8 cellular contexts compared by ENCODE assay signal in the genomic region with DNA sequence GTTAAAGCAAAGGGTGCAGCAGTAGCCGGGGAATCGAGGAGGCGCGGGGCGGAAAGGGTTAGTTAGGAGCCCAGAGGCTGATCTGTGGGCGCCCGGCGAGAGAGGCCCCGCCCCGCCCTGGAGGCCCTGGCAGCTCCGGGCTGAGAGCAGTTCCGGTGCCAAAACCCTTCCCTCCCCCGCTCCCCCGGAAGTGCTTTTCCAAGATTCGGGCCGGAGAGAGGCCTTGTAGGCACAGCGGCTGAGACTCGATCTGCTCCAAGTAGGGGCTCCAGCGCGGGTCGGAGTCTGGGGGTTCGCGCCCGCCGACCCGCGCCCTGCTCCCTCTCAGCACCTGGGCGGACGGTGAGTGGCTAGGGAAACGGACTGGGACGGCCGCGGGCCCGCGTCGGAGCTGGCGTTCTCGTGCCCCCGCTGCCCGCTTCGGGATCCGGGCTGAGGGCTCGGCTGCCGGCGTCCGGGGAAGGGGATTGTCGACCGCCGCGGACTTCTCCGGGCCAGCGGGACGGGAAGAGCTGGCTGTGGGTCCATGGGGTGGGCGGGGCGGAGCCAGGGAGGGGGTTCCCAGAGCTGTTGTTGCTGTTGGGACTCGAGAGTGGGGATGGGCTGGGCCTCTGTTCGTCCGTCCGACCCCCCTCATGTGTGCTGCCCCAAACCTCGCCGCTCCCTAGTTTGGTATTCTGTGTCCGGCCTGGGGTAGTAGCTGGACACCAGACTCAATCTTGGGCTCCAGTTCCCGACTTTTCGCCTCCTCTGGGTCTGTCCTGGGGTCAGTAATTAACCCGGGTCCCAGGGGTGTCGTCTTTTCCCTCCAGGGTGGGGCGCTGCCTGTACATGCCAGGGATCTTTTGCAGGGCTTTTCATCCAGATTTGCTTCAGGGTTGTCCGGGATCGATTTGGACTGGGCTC. TPM values are rescaled to one million over a fixed set of nuclear protein-coding genes. Genes with fewer than 3 reads are reported as not detected.
DNase-seq lines count a peak whose midpoint lies in the region; TF ChIP-seq lines count a peak whose summit lies in the region.

A gene with protein sequence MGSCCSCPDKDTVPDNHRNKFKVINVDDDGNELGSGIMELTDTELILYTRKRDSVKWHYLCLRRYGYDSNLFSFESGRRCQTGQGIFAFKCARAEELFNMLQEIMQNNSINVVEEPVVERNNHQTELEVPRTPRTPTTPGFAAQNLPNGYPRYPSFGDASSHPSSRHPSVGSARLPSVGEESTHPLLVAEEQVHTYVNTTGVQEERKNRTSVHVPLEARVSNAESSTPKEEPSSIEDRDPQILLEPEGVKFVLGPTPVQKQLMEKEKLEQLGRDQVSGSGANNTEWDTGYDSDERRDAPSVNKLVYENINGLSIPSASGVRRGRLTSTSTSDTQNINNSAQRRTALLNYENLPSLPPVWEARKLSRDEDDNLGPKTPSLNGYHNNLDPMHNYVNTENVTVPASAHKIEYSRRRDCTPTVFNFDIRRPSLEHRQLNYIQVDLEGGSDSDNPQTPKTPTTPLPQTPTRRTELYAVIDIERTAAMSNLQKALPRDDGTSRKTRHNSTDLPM (plus strand): TSS at position 200 of the 906 bp plus-strand sequence. CDS start 98,643 bp downstream, outside the sequence.

- peaks cover 51% of the 10 kb centered on the region for H3K4me1 Mint-ChIP-seq in neural progenitor cell

- no peaks in the 10 kb centered on the region for H3K9me3 Mint-ChIP-seq in neural progenitor cell

- DNase-seq in G401 (ENCODE audit: low spot score) (peak; percentile 95), H7 (peak; percentile 95), activated gamma-delta T cell (lab: John Stamatoyannopoulos, UW) (peak; percentile 52), foreskin fibroblast (peak; percentile 89 to 95), neural progenitor cell (ENCODE audit: low spot score) (peak; percentile 96), stromal cell of bone marrow (ENCODE audit: low read depth) (peak; percentile 82)

- peak within 1 kb of the TSS; percentile 98 for H3K27ac Mint-ChIP-seq in neural progenitor cell

- H3K27me3 ChIP-seq in H7 (ENCODE audit: control insufficient read depth, insufficient read depth, low read length), result no peaks in the 10 kb centered on the region
- no peaks in the 10 kb centered on the region for H3K27me3 ChIP-seq in Loucy (ENCODE audit: insufficient read depth, low read length, poor library complexity, severe bottlenecking)
- no peaks in the 10 kb centered on the region for H3K27me3 ChIP-seq in neural progenitor cell

- peaks cover 5% of the 10 kb centered on the region for H3K36me3 Mint-ChIP-seq in neural progenitor cell

- H3K4me2 ChIP-seq in Loucy (ENCODE audit: low read depth, low read length, poor library complexity, severe bottlenecking) (peak within 1 kb of the TSS; percentile 89), neural progenitor cell (peak within 1 kb of the TSS; percentile 94)

- peak within 1 kb of the TSS; percentile 99 for H3K4me3 Mint-ChIP-seq in neural progenitor cell

- H3K9me3 ChIP-seq in Loucy (ENCODE audit: insufficient read depth, low read depth, low read length), result no peaks in the 10 kb centered on the region
- H3K9me3 ChIP-seq in neural progenitor cell (ENCODE audit: low read depth), result no peaks in the 10 kb centered on the region

- peaks cover 47% of the 10 kb centered on the region for H3K4me1 ChIP-seq in Loucy (ENCODE audit: insufficient read depth, low read length, poor library complexity, severe bottlenecking)
- H3K4me1 ChIP-seq in neural progenitor cell, result peaks cover 61% of the 10 kb centered on the region

- H3K9ac ChIP-seq in Loucy (ENCODE audit: low read depth, low read length, poor library complexity, severe bottlenecking) (peak within 1 kb of the TSS; percentile 93), neural progenitor cell (peak within 1 kb of the TSS; percentile 91)

- H3K9me2 ChIP-seq in Loucy (replicated peaks; ENCODE audit: low read depth, low read length), result no peaks in the 10 kb centered on the region

- H2AFZ ChIP-seq in Loucy (ENCODE audit: low read length) (peak within 1 kb of the TSS; percentile 95), neural progenitor cell (replicated peaks) (peak within 1 kb of the TSS; percentile 85)

- in situ Hi-C loops in G401 (cut with HindIII; ENCODE audit: low sequenced_read_pairs), result no loop called here

- H3F3A ChIP-seq in Loucy (ENCODE audit: low read depth), result no peaks in the 10 kb centered on the region
- H3F3A ChIP-seq in neural progenitor cell (ENCODE audit: low read depth), result peaks cover 70% of the 10 kb centered on the region

- peak within 1 kb of the TSS; percentile 96 for H3K27ac ChIP-seq in neural progenitor cell

- H3K79me2 ChIP-seq in Loucy (ENCODE audit: insufficient read depth, low read length), result peaks cover 53% of the 10 kb centered on the region
- peaks cover 52% of the 10 kb centered on the region for H3K79me2 ChIP-seq in neural progenitor cell (ENCODE audit: low read depth)

- peaks cover 7% of the 10 kb centered on the region for H3K27me3 Mint-ChIP-seq in neural progenitor cell (ENCODE audit: insufficient read depth, low read depth)

- TF ChIP-seq POLR2A in Raji (IDR thresholded peaks at IDR 0.05; ENCODE audit: insufficient read depth, low read depth, low read length), result peak; percentile 77

- H3K4me3 ChIP-seq in H7 (ENCODE audit: insufficient read depth, low read depth, low read length) (peak within 1 kb of the TSS; percentile 95), Loucy (ENCODE audit: low read length, poor library complexity, severe bottlenecking) (peak within 1 kb of the TSS; percentile 88), foreskin fibroblast (ENCODE audit: low read depth in 1 of 2, low read length in 2 of 2) (peak within 1 kb of the TSS; percentile 76 to 83), neural progenitor cell (peak within 1 kb of the TSS; percentile 74)

- peaks cover 45% of the 10 kb centered on the region for H4K20me1 ChIP-seq in Loucy (ENCODE audit: insufficient read depth, low read length, poor library complexity, severe bottlenecking)
- peaks cover 46% of the 10 kb centered on the region for H4K20me1 ChIP-seq in neural progenitor cell (ENCODE audit: low read depth)

- TF ChIP-seq CTCF in Loucy (conservative IDR thresholded peaks at IDR 0.05; ENCODE audit: low read length), result peak; percentile 48
- peak; percentile 41 for TF ChIP-seq CTCF in foreskin fibroblast (IDR thresholded peaks at IDR 0.05; ENCODE audit: low read depth, low read length)
- TF ChIP-seq CTCF in neural progenitor cell (IDR thresholded peaks at IDR 0.05), result peak; percentile 47

- H3K36me3 ChIP-seq in H7 (replicated peaks; ENCODE audit: control insufficient read depth, insufficient read depth, low read length) (no peaks in the 10 kb centered on the region), Loucy (ENCODE audit: insufficient read depth, low read length) (no peaks in the 10 kb centered on the region), neural progenitor cell (no peaks in the 10 kb centered on the region)

RNA-seq across cellular contexts. Expression of the gene that starts here (rescaled TPM):
- total RNA-seq in G401 (2014; rRNA removed; shearing (Covaris generic)), result 14.2 and 20.6 TPM in 2 replicates
- total RNA-seq in H7 (2014; rRNA removed; shearing (Covaris generic)), result 21.8 and 26.3 TPM in 2 replicates
- total RNA-seq in neural progenitor cell (ENCODE audit: low replicate concordance), result 89.0 and 128 TPM in 2 replicates

Comparison
In these comparisons a context has a peak if more than half of its experiments do, and no peak if none do; other contexts are left out.
1. Peak in every context shown above with its lines: DNase-seq, H3K4me3 ChIP-seq and H3K27ac ChIP-seq.